Comparison of ENCODE assay signal across 24 cellular contexts in genomic region chr9:31027678-31028077, GRCh38.
DNase-seq lines count a peak whose midpoint lies in the region; ATAC-seq, FAIRE-seq and TF ChIP-seq lines count a peak whose summit lies in the region.
"Had no signal": no experiment of that assay in that cellular context is flagged by ENCODE, and none has a peak within 500 bp of the region (broad histone marks: within the 10 kb centered on the region; RNA-seq: fewer than 3 reads in every experiment).

No MANE protein-coding gene starts in this region.

- WGBS in HepG2 (ENCODE audit: low lambda C conversion rate), result 0% methylated on average over 1 of the region's 1 CpG
- WGBS in right lobe of liver (ENCODE audit: insufficient coverage, low coverage, low lambda C conversion rate, missing lambda C conversion rate), result 6% methylated on average over 1 of the region's 1 CpG
- WGBS in IMR-90 (ENCODE audit: extremely low coverage in 2 of 2, insufficient read length in 1 of 2), 2 experiments, result no CpG with 5 or more reads among the region's 1 CpG

- no peaks in the 10 kb centered on the region for H3F3A ChIP-seq in neural cell (ENCODE audit: insufficient read depth, low read length, poor library complexity, severe bottlenecking)

- DNase-seq in HepG2 (ENCODE audit: low spot score), result no peak
- no peak for DNase-seq in right lobe of liver
- no peak for DNase-seq in IMR-90
- no peak for DNase-seq in SK-N-MC (ENCODE audit: low read depth, low spot score)
- no peak for DNase-seq in NCI-H146 (lab: John Stamatoyannopoulos, UW)
- no peak for DNase-seq in activated CD8-positive, alpha-beta memory T cell treated with anti-CD3 and anti-CD28 coated beads, Interleukin-2, amount 50 U/mL, for 4 hours
- no peak for DNase-seq in GM20000 (ENCODE audit: low spot score)
- DNase-seq: Caco-2; CD8-positive, alpha-beta T cell; GOT3; HFFc6; MM.1S; NCI-H187; NCI-H2081 treated with DMSO at 0.1 percent for 48 hours; NCI-H446 treated with DMSO at 0.1 percent for 48 hours; NCI-H774; SHP77 had no signal

- dilution Hi-C loops in IMR-90 (cut with HindIII; ENCODE audit: low sequenced_read_pairs, unreplicated experiment), result no loop called here

- CTCF ChIA-PET in HepG2 (lab: Yijun Ruan, JAX; ENCODE audit: low intra/inter-chr PET ratio, low total read pairs) (no interaction called here), IMR-90 (lab: Yijun Ruan, JAX) (no interaction called here)

- no peak overlapping the region for H3K23ac ChIP-seq in IMR-90 (ENCODE audit: low read depth, low read length)

- H3K79me2 ChIP-seq in HepG2 (ENCODE audit: insufficient read depth, low read length) (no peaks in the 10 kb centered on the region), neural cell (replicated peaks; ENCODE audit: insufficient read depth, low read length) (no peaks in the 10 kb centered on the region)

- H3K9me1 ChIP-seq in IMR-90 (ENCODE audit: insufficient read depth, low read length), result no peaks in the 10 kb centered on the region

- POLR2A ChIA-PET in HepG2 (lab: Yijun Ruan, JAX), result no interaction called here
- POLR2A ChIA-PET in IMR-90 (lab: Charles Lee; ENCODE audit: unreplicated experiment), result no interaction called here

- no peak for TF ChIP-seq POLR2A in HepG2 (IDR thresholded peaks at IDR 0.05; ENCODE audit: insufficient read depth in 1 of 2, low read depth in 2 of 2, low read length in 2 of 2)
- TF ChIP-seq POLR2A in right lobe of liver (IDR thresholded peaks at IDR 0.05), result no peak
- TF ChIP-seq POLR2A in IMR-90 (IDR thresholded peaks at IDR 0.05; ENCODE audit: low read depth, low read length), result no peak

- in situ Hi-C loops in HepG2 (cut with HindIII; ENCODE audit: extremely low pct_ligation_motif_present, low pct_unique_long_range_greater_than_20kb) (no loop called here), IMR-90 (cut with MboI; ENCODE audit: low sequenced_read_pairs) (no loop called here)

- H3K4me1 ChIP-seq in HepG2 (ENCODE audit: insufficient read depth, low read length), result no peaks in the 10 kb centered on the region
- no peaks in the 10 kb centered on the region for H3K4me1 ChIP-seq in right lobe of liver
- no peaks in the 10 kb centered on the region for H3K4me1 ChIP-seq in IMR-90 (ENCODE audit: control insufficient read depth, insufficient read depth, low read length)

- TF ChIP-seq RAD21 in HepG2 (CRISPR knock-in tag; IDR thresholded peaks at IDR 0.05) (no peak), IMR-90 (IDR thresholded peaks at IDR 0.05; ENCODE audit: low read length) (no peak), neural cell (conservative IDR thresholded peaks at IDR 0.05) (no peak)

- H3K9me2 ChIP-seq in neural cell (ENCODE audit: insufficient read depth, low read length), result no peaks in the 10 kb centered on the region

- H3K4ac ChIP-seq in IMR-90 (ENCODE audit: low read depth, low read length), result no peak overlapping the region

- H3K18ac ChIP-seq in IMR-90 (ENCODE audit: low read depth, low read length), result no peak overlapping the region

- H3K9me3 ChIP-seq in HepG2 (ENCODE audit: low read length) (no peaks in the 10 kb centered on the region), right lobe of liver (no peaks in the 10 kb centered on the region), IMR-90 (ENCODE audit: control insufficient read depth, insufficient read depth, low read length) (no peaks in the 10 kb centered on the region), SK-N-MC (ENCODE audit: low read depth, low read length) (no peaks in the 10 kb centered on the region), neural cell (ENCODE audit: low read length) (no peaks in the 10 kb centered on the region)
- H3K9me3 ChIP-seq: Caco-2, HAP-1 had no signal

- TF ChIP-seq EP300 in HepG2 (IDR thresholded peaks at IDR 0.05; ENCODE audit: low read depth in 2 of 2, low read length in 2 of 2), result no peak
- no peak for TF ChIP-seq EP300 in HepG2 (CRISPR knock-in tag; IDR thresholded peaks at IDR 0.05; ENCODE audit: borderline replicate concordance)
- peak; percentile 93 for TF ChIP-seq EP300 in neural cell (conservative IDR thresholded peaks at IDR 0.05; ENCODE audit: poor library complexity, severe bottlenecking)

- FAIRE-seq in HepG2 (lab: Jason Lieb, UNC), result no peak
- FAIRE-seq: G401.6 had no signal

- H3K27ac ChIP-seq in HepG2 (ENCODE audit: extremely low read length, insufficient read depth, low read length) (no peak overlapping the region), right lobe of liver (no peak overlapping the region), IMR-90 (ENCODE audit: insufficient read depth, low read length) (no peak overlapping the region), SK-N-MC (0 out of 2 replicates have a peak overlapping the region, but pooled peaks have one; percentile 6), neural cell (ENCODE audit: low read length) (no peak overlapping the region)
- H3K27ac ChIP-seq: C4-2B, KMS-11, RWPE1 had no signal

- no peak for TF ChIP-seq CTCF in HepG2 (CRISPR knock-in tag; IDR thresholded peaks at IDR 0.05)
- no peak for TF ChIP-seq CTCF in right lobe of liver (IDR thresholded peaks at IDR 0.05)
- no peak for TF ChIP-seq CTCF in IMR-90 (conservative IDR thresholded peaks at IDR 0.05; ENCODE audit: low read depth, low read length)
- no peak for TF ChIP-seq CTCF in neural cell (IDR thresholded peaks at IDR 0.05; ENCODE audit: poor library complexity, severe bottlenecking)
- no peak for TF ChIP-seq CTCF in GM20000 (IDR thresholded peaks at IDR 0.05; ENCODE audit: extremely low read depth, missing control alignments)

- intact Hi-C loops in HepG2 (cut with micrococcal nuclease; ENCODE audit: unreplicated experiment) (no loop called here), right lobe of liver (cut with DNase I) (no loop called here), IMR-90 (cut with micrococcal nuclease) (no loop called here)

- H4K5ac ChIP-seq in IMR-90 (ENCODE audit: low read depth, low read length), result no peak overlapping the region

- H3K4me3 ChIP-seq in HepG2 (replicated peaks in 1 of 3; ENCODE audit: insufficient read depth in 1 of 3, low read depth in 2 of 3, low read length in 3 of 3) (no peak overlapping the region), right lobe of liver (no peak overlapping the region), IMR-90 (ENCODE audit: insufficient read depth, low read depth, low read length) (no peak overlapping the region), SK-N-MC (no peak overlapping the region), neural cell (ENCODE audit: low read length) (no peak overlapping the region)
- H3K4me3 ChIP-seq: HAP-1 had no signal

- H3K56ac ChIP-seq in IMR-90 (ENCODE audit: extremely low read depth, insufficient read depth, low read length), result no peak overlapping the region

- H2BK5ac ChIP-seq in IMR-90 (ENCODE audit: low read depth, low read length, poor library complexity, severe bottlenecking), result no peak overlapping the region

- H3K4me2 ChIP-seq in HepG2 (ENCODE audit: low read depth, low read length) (no peak overlapping the region), IMR-90 (ENCODE audit: low read depth, low read length) (no peak overlapping the region), neural cell (ENCODE audit: low read length) (no peak overlapping the region)
- H3K4me2 ChIP-seq: KMS-11 had no signal

- no peak for ATAC-seq in HepG2
- no peak for ATAC-seq in right lobe of liver
- ATAC-seq in IMR-90 (ENCODE audit: low read depth), result no peak
- ATAC-seq: CD8-positive, alpha-beta T cell; Panc1 had no signal

- H2BK120ac ChIP-seq in IMR-90 (ENCODE audit: low read depth, low read length), result no peak overlapping the region

- no TSS peak for BruUV-seq in HepG2 (replicated peaks; lab: Mats Ljungman, UMichigan)
- no TSS peak for BruUV-seq in IMR-90 (replicated peaks; lab: Mats Ljungman, UMichigan)

- no peak overlapping the region for H4K8ac ChIP-seq in IMR-90 (ENCODE audit: low read depth in 2 of 2, low read length in 2 of 2)

- no peaks in the 10 kb centered on the region for H3K79me1 ChIP-seq in IMR-90 (ENCODE audit: low read depth in 1 of 2, low read length in 2 of 2)

- H2AK5ac ChIP-seq in IMR-90 (ENCODE audit: low read depth, low read length), result no peak overlapping the region

- H3K27me3 ChIP-seq in HepG2 (ENCODE audit: control insufficient read depth in 1 of 2, insufficient read depth in 2 of 2, low read length in 2 of 2), result no peaks in the 10 kb centered on the region
- H3K27me3 ChIP-seq in right lobe of liver, result no peaks in the 10 kb centered on the region
- no peaks in the 10 kb centered on the region for H3K27me3 ChIP-seq in IMR-90 (ENCODE audit: control insufficient read depth, insufficient read depth, low read length)
- peaks cover 1% of the 10 kb centered on the region for H3K27me3 ChIP-seq in neural cell (ENCODE audit: insufficient read depth, low read depth, low read length)

- no peaks in the 10 kb centered on the region for H3K36me3 ChIP-seq in HepG2 (replicated peaks in 1 of 2; ENCODE audit: control insufficient read depth in 1 of 2, insufficient read depth in 2 of 2, low read length in 2 of 2)
- no peaks in the 10 kb centered on the region for H3K36me3 ChIP-seq in right lobe of liver
- H3K36me3 ChIP-seq in IMR-90 (ENCODE audit: control insufficient read depth, insufficient read depth, low read length), result no peaks in the 10 kb centered on the region
- H3K36me3 ChIP-seq in SK-N-MC (ENCODE audit: insufficient read depth, low read length), result no peaks in the 10 kb centered on the region
- H3K36me3 ChIP-seq in neural cell (ENCODE audit: insufficient read depth, low read length), result no peaks in the 10 kb centered on the region
- H3K36me3 ChIP-seq: HAP-1 had no signal

- H2BK15ac ChIP-seq in IMR-90 (ENCODE audit: low read depth, low read length), result no peak overlapping the region

- no peak overlapping the region for H3K14ac ChIP-seq in IMR-90 (replicated peaks; ENCODE audit: low read depth, low read length)

- H4K91ac ChIP-seq in IMR-90 (ENCODE audit: insufficient read depth, low read depth, low read length), result no peak overlapping the region

- H4K20me1 ChIP-seq in HepG2 (ENCODE audit: insufficient read depth, low read length) (no peaks in the 10 kb centered on the region), IMR-90 (ENCODE audit: insufficient read depth, low read length) (no peaks in the 10 kb centered on the region), neural cell (ENCODE audit: insufficient read depth) (no peaks in the 10 kb centered on the region)

- H2AK9ac ChIP-seq in IMR-90 (replicated peaks; ENCODE audit: low read depth, low read length, poor library complexity), result no peak overlapping the region

- no peak overlapping the region for H3K9ac ChIP-seq in HepG2 (ENCODE audit: insufficient read depth, low read depth, low read length)
- no peak overlapping the region for H3K9ac ChIP-seq in IMR-90 (ENCODE audit: low read depth, low read length)
- H3K9ac ChIP-seq in SK-N-MC (ENCODE audit: insufficient read length), result no peak overlapping the region
- H3K9ac ChIP-seq in neural cell (ENCODE audit: low read length), result no peak overlapping the region
- H3K9ac ChIP-seq: KMS-11 had no signal

- H2BK20ac ChIP-seq in IMR-90 (ENCODE audit: low read depth, low read length), result no peak overlapping the region

- H2AFZ ChIP-seq in HepG2 (ENCODE audit: low read length) (no peak overlapping the region), IMR-90 (replicated peaks; ENCODE audit: low read length, poor library complexity) (no peak overlapping the region), neural cell (ENCODE audit: low read depth, low read length) (no peak overlapping the region)

TF ChIP-seq in HepG2, 621 proteins besides CTCF, POLR2A, EP300 and RAD21 (continues in another document):
- TF ChIP-seq MAFF (IDR thresholded peaks at IDR 0.05; ENCODE audit: low read depth, low read length), result peak; percentile 66

TF ChIP-seq in neural cell, 6 proteins besides CTCF, POLR2A, EP300 and RAD21 (continues in another document):
- TF ChIP-seq POLR2AphosphoS5 (IDR thresholded peaks at IDR 0.05), result peak; percentile 95
